Comparison of ENCODE assay signal across 11 cellular contexts in the genomic region with DNA sequence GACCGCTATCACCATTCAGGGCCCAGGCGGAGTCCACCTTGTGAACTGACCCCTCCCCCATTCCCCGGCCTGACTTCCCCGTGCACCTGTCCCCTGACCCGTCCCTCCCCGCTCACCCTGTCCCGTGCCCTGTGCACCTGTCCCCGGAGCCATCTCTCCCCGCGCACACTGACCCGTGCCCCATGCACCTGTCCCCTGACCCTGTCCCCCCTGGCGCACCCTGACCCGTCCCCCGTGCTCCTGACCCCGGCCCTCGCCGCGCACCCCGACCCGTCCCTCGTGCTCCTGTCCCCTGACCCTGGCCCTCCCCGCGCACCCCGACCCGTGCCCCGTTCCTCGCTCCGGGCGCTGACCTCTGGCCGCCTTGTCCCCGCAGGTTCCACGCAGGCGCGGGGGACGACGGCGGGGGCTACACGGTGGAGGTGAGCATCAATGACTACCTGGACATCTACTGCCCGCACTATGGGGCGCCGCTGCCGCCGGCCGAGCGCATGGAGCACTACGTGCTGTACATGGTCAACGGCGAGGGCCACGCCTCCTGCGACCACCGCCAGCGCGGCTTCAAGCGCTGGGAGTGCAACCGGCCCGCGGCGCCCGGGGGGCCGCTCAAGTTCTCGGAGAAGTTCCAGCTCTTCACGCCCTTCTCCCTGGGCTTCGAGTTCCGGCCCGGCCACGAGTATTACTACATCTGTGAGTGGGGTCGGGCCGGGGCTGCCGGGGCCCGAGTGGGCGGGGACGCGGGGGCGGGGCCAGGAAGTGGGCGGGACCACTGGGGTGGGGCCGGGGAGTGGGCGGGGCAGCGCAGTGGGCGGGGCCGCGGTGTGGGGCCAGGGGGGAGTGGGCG. TPM values are rescaled to one million over a fixed set of nuclear protein-coding genes. Genes with fewer than 3 reads are reported as not detected.
DNase-seq lines count a peak whose midpoint lies in the region; ATAC-seq and TF ChIP-seq lines count a peak whose summit lies in the region.
"Had no signal": no experiment of that assay in that cellular context is flagged by ENCODE, and none has a peak within 500 bp of the region (broad histone marks: within the 10 kb centered on the region; RNA-seq: fewer than 3 reads in every experiment).

No MANE protein-coding gene starts in this region.

- TF ChIP-seq CTCF in stomach (IDR thresholded peaks at IDR 0.05) (no peak), vagina (IDR thresholded peaks at IDR 0.05) (no peak)

- H3K9me3 ChIP-seq in stomach, result no peaks in the 10 kb centered on the region
- H3K9me3 ChIP-seq in vagina, result no peaks in the 10 kb centered on the region

- no peaks in the 10 kb centered on the region for H3K9me3 Mint-ChIP-seq in stimulated activated effector memory CD8-positive, alpha-beta T cell treated with anti-CD3 and anti-CD28 coated beads, Interleukin-12 subunit alpha, Interleukin-12 subunit beta, amount 100 ng/mL, for 72 hours

- H3K27ac ChIP-seq in stomach, result no peak overlapping the region
- no peak overlapping the region for H3K27ac ChIP-seq in vagina

- no peaks in the 10 kb centered on the region for H3K36me3 Mint-ChIP-seq in stimulated activated effector memory CD8-positive, alpha-beta T cell treated with anti-CD3 and anti-CD28 coated beads, Interleukin-12 subunit alpha, Interleukin-12 subunit beta, amount 100 ng/mL, for 72 hours

- TF ChIP-seq POLR2A in stomach (IDR thresholded peaks at IDR 0.05) (no peak), vagina (IDR thresholded peaks at IDR 0.05) (no peak)

- H3K36me3 ChIP-seq in stomach (no peaks in the 10 kb centered on the region), vagina (no peaks in the 10 kb centered on the region)

- intact Hi-C loops in stomach (cut with DNase I; ENCODE audit: low total_unique reads), result no loop called here
- intact Hi-C loops in vagina (cut with DNase I), result no loop called here

- no peaks in the 10 kb centered on the region for H3K4me1 Mint-ChIP-seq in stimulated activated effector memory CD8-positive, alpha-beta T cell treated with anti-CD3 and anti-CD28 coated beads, Interleukin-12 subunit alpha, Interleukin-12 subunit beta, amount 100 ng/mL, for 72 hours

- H3K27ac Mint-ChIP-seq in stimulated activated effector memory CD8-positive, alpha-beta T cell treated with anti-CD3 and anti-CD28 coated beads, Interleukin-12 subunit alpha, Interleukin-12 subunit beta, amount 100 ng/mL, for 72 hours, result no peak overlapping the region

- peak; percentile 83 for DNase-seq in activated effector memory CD4-positive, alpha-beta T cell treated with anti-CD3 and anti-CD28 coated beads, Interleukin-2, amount 50 U/mL, for 16 hours
- DNase-seq in activated effector memory CD4-positive, alpha-beta T cell treated with Interleukin-2 at 50 U/mL for 16 hours, result no peak
- DNase-seq in activated T-cell treated with anti-CD3 and anti-CD28 coated beads for 4 hours, result peak; percentile 40
- peak; percentile 98 for DNase-seq in iPS-NIHi11 (ENCODE audit: low spot score)
- DNase-seq in stomach, result no peak
- no peak for DNase-seq in vagina (ENCODE audit: extremely low spot score in 2 of 2)
- DNase-seq in SKM-1 (lab: John Stamatoyannopoulos, UW; ENCODE audit: unreplicated experiment), result no peak
- no peak for DNase-seq in stimulated activated effector memory CD8-positive, alpha-beta T cell treated with anti-CD3 and anti-CD28 coated beads, Interleukin-12 subunit alpha, Interleukin-12 subunit beta, amount 100 ng/mL, for 72 hours (ENCODE audit: low spot score in 2 of 2)
- DNase-seq: SW 1271 had no signal

- WGBS in stomach, 5 donors, result 7 to 37% (median 20%) methylated on average over 25 to 82 of the region's 82 CpGs

- H3K4me3 Mint-ChIP-seq in stimulated activated effector memory CD8-positive, alpha-beta T cell treated with anti-CD3 and anti-CD28 coated beads, Interleukin-12 subunit alpha, Interleukin-12 subunit beta, amount 100 ng/mL, for 72 hours, result no peak overlapping the region

- peak overlapping the region in 3 of 4 donors; percentile 15 to 25 (median 24) for H3K4me3 ChIP-seq in stomach
- H3K4me3 ChIP-seq in vagina, result peak overlapping the region in 1 of 2 donors; percentile 19

- no peak for TF ChIP-seq EP300 in stomach (IDR thresholded peaks at IDR 0.05)

- H3K4me1 ChIP-seq in stomach (peaks cover 8 to 26% (median 18%) of the 10 kb centered on the region in 4 donors), vagina (peaks cover 6% of the 10 kb centered on the region)

- no peak for ATAC-seq in stimulated activated effector memory CD8-positive, alpha-beta T cell treated with anti-CD3 and anti-CD28 coated beads, Interleukin-12 subunit alpha, Interleukin-12 subunit beta, amount 100 ng/mL, for 72 hours

- H3K27me3 ChIP-seq in stomach (peaks cover 10 to 68% (median 66%) of the 10 kb centered on the region in 3 donors), vagina (peaks cover 19% of the 10 kb centered on the region)

RNA-seq across cellular contexts. Expression of gene EFNA2, which starts 9.7 kb away (rescaled TPM):
- 10 to 100 TPM in 1 of 5 donors, under 1 TPM in 1, not detected in 3; 0.55 to 21.1 TPM for total RNA-seq in stomach
- polyA plus RNA-seq in stomach, result under 1 TPM in 1 of 3 donors, not detected in 2; 0.15 TPM
- not detected for total RNA-seq in vagina
- total RNA-seq: LHCN-M2 had no signal
- polyA plus RNA-seq: BJ had no signal

RNA-seq across cellular contexts. Expression of gene FAM174C, which starts 20.1 kb away (rescaled TPM):
- 100 to 1,000 TPM in 2 of 5 donors, 10 to 100 TPM in 2, 1 to 10 TPM in 1; 6.2 to 240 (median 23.7) TPM for total RNA-seq in stomach
- 100 to 1,000 TPM in 1 of 3 donors, 10 to 100 TPM in 2; 75.8 to 102 (median 80.3) TPM for polyA plus RNA-seq in stomach
- 64.8 TPM for total RNA-seq in vagina

RNA-seq across cellular contexts. Expression of gene CIRBP, which starts 26.3 kb away (rescaled TPM):
- total RNA-seq in stomach (100 to 1,000 TPM; 250 to 520 (median 327) TPM), vagina (192 TPM)
- polyA plus RNA-seq in stomach, result 100 to 1,000 TPM; 307 to 686 (median 385) TPM

RNA-seq across cellular contexts. Expression of gene MIDN, which starts 47.0 kb away (rescaled TPM):
- total RNA-seq in stomach (100 to 1,000 TPM in 1 of 5 donors, 10 to 100 TPM in 4; 31.6 to 118 (median 54.6) TPM), vagina (170 TPM)
- polyA plus RNA-seq in stomach, result 10 to 100 TPM; 17.0 to 29.2 (median 21.0) TPM

RNA-seq across cellular contexts. Expression of gene ATP5F1D, which starts 53.8 kb away (rescaled TPM):
- total RNA-seq in stomach (100 to 1,000 TPM in 2 of 5 donors, 10 to 100 TPM in 3; 26.4 to 905 (median 37.9) TPM), vagina (154 TPM)
- 100 to 1,000 TPM; 355 to 508 (median 358) TPM for polyA plus RNA-seq in stomach

Comparison
In these comparisons a context has a peak if more than half of its experiments do, and no peak if none do; other contexts are left out.
1. DNase-seq: peak in activated effector memory CD4-positive, alpha-beta T cell treated with anti-CD3 and anti-CD28 coated beads, Interleukin-2, amount 50 U/mL, for 16 hours (single experiment), activated T-cell treated with anti-CD3 and anti-CD28 coated beads for 4 hours (single experiment) and iPS-NIHi11 (single experiment); none in activated effector memory CD4-positive, alpha-beta T cell treated with Interleukin-2 at 50 U/mL for 16 hours (single experiment), stomach (single experiment), vagina (0 of 2), SKM-1 (single experiment) and stimulated activated effector memory CD8-positive, alpha-beta T cell treated with anti-CD3 and anti-CD28 coated beads, Interleukin-12 subunit alpha, Interleukin-12 subunit beta, amount 100 ng/mL, for 72 hours (0 of 2).